Comparison of ENCODE assay signal across 12 cellular contexts in genomic region chr10:10796061-10796773, GRCh38.
DNase-seq lines count a peak whose midpoint lies in the region; ATAC-seq, FAIRE-seq and TF ChIP-seq lines count a peak whose summit lies in the region.
"Had no signal": no experiment of that assay in that cellular context is flagged by ENCODE, and none has a peak within 500 bp of the region (broad histone marks: within the 10 kb centered on the region; RNA-seq: fewer than 3 reads in every experiment).

No MANE protein-coding gene starts in this region.

- H3K27me3 ChIP-seq in bronchial epithelial cell (ENCODE audit: control insufficient read depth, insufficient read depth, low read length) (no peaks in the 10 kb centered on the region), hepatocyte (no peaks in the 10 kb centered on the region)

- no peaks in the 10 kb centered on the region for H3K9me3 ChIP-seq in hepatocyte (ENCODE audit: low read depth)

- FAIRE-seq in bronchial epithelial cell (lab: Jason Lieb, UNC): no peak

- TF ChIP-seq CTCF in bronchial epithelial cell (IDR thresholded peaks at IDR 0.05; ENCODE audit: insufficient read depth, low read length, severe bottlenecking) (no peak), hepatocyte (IDR thresholded peaks at IDR 0.05; ENCODE audit: poor library complexity) (no peak), retinal pigment epithelial cell (conservative IDR thresholded peaks at IDR 0.05; ENCODE audit: low read depth, low read length) (no peak)

- no peaks in the 10 kb centered on the region for H4K20me1 ChIP-seq in hepatocyte (ENCODE audit: insufficient read depth, poor library complexity, severe bottlenecking)

- ATAC-seq in HG03196 (IDR thresholded peaks at IDR 0.05; ENCODE audit: unreplicated experiment) (no peak), GM21367 (IDR thresholded peaks at IDR 0.05; ENCODE audit: unreplicated experiment) (no peak)
- ATAC-seq: activated naive CD8-positive, alpha-beta T cell treated with anti-CD3 and anti-CD28 coated beads, Interleukin-2, amount 50 U/mL, for 24 hours; left lobe of liver had no signal

- H3K9me2 ChIP-seq in hepatocyte (replicated peaks; ENCODE audit: insufficient read depth): no peaks in the 10 kb centered on the region

- WGBS in hepatocyte (ENCODE audit: low lambda C conversion rate, missing lambda C conversion rate): 43% methylated on average over 8 of the region's 8 CpGs

- H3K27ac ChIP-seq in hepatocyte: peak overlapping the region; percentile 82

- H3K4me3 ChIP-seq in bronchial epithelial cell (ENCODE audit: low read depth, low read length) (no peak overlapping the region), hepatocyte (no peak overlapping the region), retinal pigment epithelial cell (ENCODE audit: low read length) (no peak overlapping the region)

- H3K79me2 ChIP-seq in hepatocyte: no peaks in the 10 kb centered on the region

- no peaks in the 10 kb centered on the region for H3K36me3 ChIP-seq in bronchial epithelial cell (ENCODE audit: control insufficient read depth, insufficient read depth, low read length)
- H3K36me3 ChIP-seq in hepatocyte (replicated peaks; ENCODE audit: insufficient read depth, low read depth): no peaks in the 10 kb centered on the region

- H3K4me2 ChIP-seq in hepatocyte: peak overlapping the region; percentile 44

- peaks cover 29% of the 10 kb centered on the region for H3K4me1 ChIP-seq in hepatocyte (ENCODE audit: insufficient read depth)

- H2AFZ ChIP-seq in hepatocyte: no peak overlapping the region

- peak; percentile 65 for DNase-seq in EL
- peak; percentile 78 for DNase-seq in bronchial epithelial cell (ENCODE audit: low read depth)
- DNase-seq in hepatocyte (ENCODE audit: low spot score): peak; percentile 23
- peak; percentile 58 for DNase-seq in retinal pigment epithelial cell (ENCODE audit: low read depth)
- no peak for DNase-seq in DMS153 (lab: John Stamatoyannopoulos, UW)
- no peak for DNase-seq in COLO668 (lab: John Stamatoyannopoulos, UW; ENCODE audit: unreplicated experiment)
- DNase-seq: activated naive CD8-positive, alpha-beta T cell treated with anti-CD3 and anti-CD28 coated beads, Interleukin-2, amount 50 U/mL, for 24 hours; NCI-H2029 treated with DMSO at 0.1 percent for 48 hours; T-helper 9 cell had no signal

Comparison
In these comparisons a context has a peak if more than half of its experiments do, and no peak if none do; other contexts are left out.
1. DNase-seq: peak in EL (single experiment), bronchial epithelial cell (single experiment), hepatocyte (single experiment) and retinal pigment epithelial cell (single experiment); none in DMS153 (single experiment) and COLO668 (single experiment).